ENCODE assay signal across 21 cellular contexts in the genomic region with DNA sequence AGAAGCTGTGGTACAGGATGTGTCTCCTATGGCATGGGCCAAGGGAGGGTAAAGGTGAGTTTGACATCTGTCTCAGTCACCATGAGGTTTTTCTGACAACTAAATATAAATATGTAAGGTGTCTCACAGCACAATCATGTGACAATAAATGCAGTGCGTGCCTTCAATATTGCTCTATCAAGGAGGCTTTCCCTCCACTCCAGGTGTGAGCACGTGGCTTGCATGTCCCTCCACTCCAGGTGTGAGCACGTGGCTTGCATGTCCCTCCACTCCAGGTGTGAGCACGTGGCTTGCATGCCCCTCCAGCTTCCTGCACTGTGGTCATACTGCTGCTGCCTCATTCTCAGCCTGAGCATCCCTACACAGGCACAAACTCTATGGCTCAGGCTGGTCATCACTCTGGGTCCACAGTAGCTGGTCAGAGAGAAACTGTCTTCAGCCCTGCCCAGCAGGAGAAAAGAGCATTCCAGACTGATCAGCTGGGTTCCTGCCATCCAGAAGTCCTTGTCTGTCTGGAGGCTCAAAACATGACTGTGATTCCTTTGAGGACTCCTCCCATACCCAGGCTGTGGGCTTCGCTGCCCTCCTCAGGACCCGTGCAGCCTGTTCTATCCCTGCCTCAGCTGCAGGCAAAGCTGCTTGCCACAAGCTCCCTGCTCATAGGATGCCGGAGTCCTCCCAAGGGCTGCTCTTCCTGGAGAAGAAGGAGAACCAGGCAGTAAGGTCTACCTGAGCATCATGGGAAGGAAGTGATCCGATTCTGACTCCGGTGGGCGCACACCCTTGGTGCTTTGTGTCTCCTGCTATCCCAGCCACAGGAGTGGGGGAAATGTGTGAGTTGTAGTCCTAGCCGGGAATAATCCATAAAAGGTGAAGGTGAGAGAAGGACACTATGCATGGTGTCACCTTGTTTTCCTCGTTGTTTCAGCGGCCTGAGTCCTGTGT. TPM values are rescaled to one million over a fixed set of nuclear protein-coding genes. Genes with fewer than 3 reads are reported as not detected.
DNase-seq lines count a peak whose midpoint lies in the region; ATAC-seq, FAIRE-seq and TF ChIP-seq lines count a peak whose summit lies in the region.
"Had no signal": no experiment of that assay in that cellular context is flagged by ENCODE, and none has a peak within 500 bp of the region (broad histone marks: within the 10 kb centered on the region; RNA-seq: fewer than 3 reads in every experiment).

No MANE protein-coding gene starts in this region.

- H3K36me3 ChIP-seq in HepG2 (replicated peaks in 1 of 2; ENCODE audit: control insufficient read depth in 1 of 2, insufficient read depth in 2 of 2, low read length in 2 of 2): no peaks in the 10 kb centered on the region
- H3K36me3 ChIP-seq in right lobe of liver: no peaks in the 10 kb centered on the region
- no peaks in the 10 kb centered on the region for H3K36me3 ChIP-seq in PC-3 (ENCODE audit: low read depth, low read length)
- no peaks in the 10 kb centered on the region for H3K36me3 ChIP-seq in K562 (ENCODE audit: control insufficient read depth, insufficient read depth, low read length)
- H3K36me3 ChIP-seq in Peyer's patch: no peaks in the 10 kb centered on the region
- H3K36me3 ChIP-seq: tibial nerve had no signal

- H3K4me3 ChIP-seq in HepG2 (replicated peaks in 1 of 3; ENCODE audit: insufficient read depth in 1 of 3, low read depth in 2 of 3, low read length in 3 of 3): no peak overlapping the region
- no peak overlapping the region for H3K4me3 ChIP-seq in right lobe of liver
- no peak overlapping the region for H3K4me3 ChIP-seq in PC-3 (ENCODE audit: low read length)
- no peak overlapping the region for H3K4me3 ChIP-seq in K562
- H3K4me3 ChIP-seq in Peyer's patch: no peak overlapping the region
- H3K4me3 ChIP-seq: PC-9, tibial nerve had no signal

- no peaks in the 10 kb centered on the region for H3K9me3 Mint-ChIP-seq in stimulated activated naive CD8-positive, alpha-beta T cell treated with anti-CD3 and anti-CD28 coated beads, Interleukin-15, amount 100 ng/mL, for 72 hours

- no peak overlapping the region for H3K27ac ChIP-seq in HepG2 (ENCODE audit: extremely low read length, insufficient read depth, low read length)
- no peak overlapping the region for H3K27ac ChIP-seq in right lobe of liver
- peak overlapping the region; percentile 70 for H3K27ac ChIP-seq in PC-3 (ENCODE audit: low read length)
- no peak overlapping the region for H3K27ac ChIP-seq in K562 (ENCODE audit: extremely low read depth, low read depth, low read length)
- no peak overlapping the region for H3K27ac ChIP-seq in Peyer's patch
- H3K27ac ChIP-seq: PC-9, tibial nerve, VCaP had no signal

- H2AFZ ChIP-seq in HepG2 (ENCODE audit: low read length): no peak overlapping the region
- H2AFZ ChIP-seq in PC-3 (ENCODE audit: low read length): peak overlapping the region; percentile 75; the same call in 1 of the 2 replicates
- H2AFZ ChIP-seq in K562 (ENCODE audit: low read depth, low read length): no peak overlapping the region
- H2AFZ ChIP-seq: PC-9 had no signal

- ATAC-seq in HepG2 (no peak), right lobe of liver (no peak), PC-3 (no peak), K562 (no peak), GM21367 (IDR thresholded peaks at IDR 0.05; ENCODE audit: unreplicated experiment) (no peak), HG02610 (IDR thresholded peaks at IDR 0.05; ENCODE audit: unreplicated experiment) (no peak)
- peak; percentile 72 for ATAC-seq in stimulated activated naive CD8-positive, alpha-beta T cell treated with anti-CD3 and anti-CD28 coated beads, Interleukin-15, amount 100 ng/mL, for 72 hours
- ATAC-seq: left ventricle myocardium superior, sciatic nerve had no signal

- DNase-seq in HepG2 (ENCODE audit: low spot score): no peak
- no peak for DNase-seq in right lobe of liver
- DNase-seq in PC-3: no peak
- DNase-seq in K562 (ENCODE audit: extremely low read depth in 1 of 4, low spot score in 3 of 4): no peak
- no peak for DNase-seq in stimulated activated naive CD8-positive, alpha-beta T cell treated with anti-CD3 and anti-CD28 coated beads, Interleukin-15, amount 100 ng/mL, for 72 hours
- DNase-seq in Peyer's patch: no peak
- DNase-seq: AML-193, foreskin melanocyte, left ventricle myocardium superior, MV-4-11, NCI-H2081, NCI-H526 treated with DMSO at 0.1 percent for 48 hours had no signal

- H3K9me1 ChIP-seq in K562 (ENCODE audit: control insufficient read depth, insufficient read depth, low read length): no peaks in the 10 kb centered on the region

- peaks cover 0 to 10% of the 10 kb centered on the region in 2 experiments; a peak in 1 of 5 replicates for H3K27me3 ChIP-seq in HepG2 (ENCODE audit: control insufficient read depth in 1 of 2, insufficient read depth in 2 of 2, low read length in 2 of 2)
- H3K27me3 ChIP-seq in right lobe of liver: no peaks in the 10 kb centered on the region
- no peaks in the 10 kb centered on the region for H3K27me3 ChIP-seq in PC-3 (ENCODE audit: low read length)
- H3K27me3 ChIP-seq in K562 (ENCODE audit: control insufficient read depth in 2 of 2, insufficient read depth in 2 of 2, low read length in 2 of 2): peaks cover 47 to 51% of the 10 kb centered on the region in 2 experiments
- no peaks in the 10 kb centered on the region for H3K27me3 ChIP-seq in Peyer's patch

- H3K9ac ChIP-seq in HepG2 (ENCODE audit: insufficient read depth, low read depth, low read length) (no peak overlapping the region), PC-3 (ENCODE audit: low read length) (no peak overlapping the region), K562 (ENCODE audit: insufficient read depth in 1 of 2, low read depth in 2 of 2, low read length in 2 of 2) (no peak overlapping the region)

- H3F3A ChIP-seq in PC-3 (ENCODE audit: low read length, unreplicated experiment): peaks cover 6% of the 10 kb centered on the region

- peaks cover 13% of the 10 kb centered on the region for H3K4me1 ChIP-seq in HepG2 (ENCODE audit: insufficient read depth, low read length)
- H3K4me1 ChIP-seq in right lobe of liver: no peaks in the 10 kb centered on the region
- peaks cover 18% of the 10 kb centered on the region for H3K4me1 ChIP-seq in PC-3 (ENCODE audit: insufficient read depth, low read length)
- H3K4me1 ChIP-seq in K562 (replicated peaks in 1 of 2; ENCODE audit: control insufficient read depth in 2 of 2, insufficient read depth in 2 of 2, low read length in 2 of 2): no peaks in the 10 kb centered on the region
- peaks cover 0 to 11% (median 2%) of the 10 kb centered on the region in 4 donors for H3K4me1 ChIP-seq in Peyer's patch
- H3K4me1 ChIP-seq: tibial nerve had no signal

- intact Hi-C loops in HepG2 (cut with micrococcal nuclease; ENCODE audit: unreplicated experiment): no loop called here
- intact Hi-C loops in right lobe of liver (cut with DNase I): no loop called here
- intact Hi-C loops in PC-3 (cut with micrococcal nuclease): no loop called here
- intact Hi-C loops in K562 (cut with micrococcal nuclease): loop anchor here (10.0 kb wide), 1 partner anchor 654 kb away; no protein-coding TSS in a partner anchor

- TF ChIP-seq CTCF in HepG2 (CRISPR knock-in tag; IDR thresholded peaks at IDR 0.05) (no peak), right lobe of liver (IDR thresholded peaks at IDR 0.05) (no peak), PC-3 (conservative IDR thresholded peaks at IDR 0.05; ENCODE audit: low read depth, low read length) (no peak), K562 (IDR thresholded peaks at IDR 0.05 in 2 of 3, conservative IDR thresholded peaks at IDR 0.05 in 1 of 3; ENCODE audit: insufficient read depth in 2 of 3, low read depth in 1 of 3, low read length in 3 of 3) (no peak), Peyer's patch (IDR thresholded peaks at IDR 0.05) (no peak)

- 39% methylated on average over 13 of the region's 13 CpGs for WGBS in HepG2 (ENCODE audit: low lambda C conversion rate)
- WGBS in right lobe of liver (ENCODE audit: insufficient coverage, low coverage, low lambda C conversion rate, missing lambda C conversion rate): 51% methylated on average over 10 of the region's 13 CpGs
- 2% methylated on average over 13 of the region's 13 CpGs for WGBS in K562 (ENCODE audit: insufficient coverage, low coverage, missing lambda C conversion rate)

- no peak for TF ChIP-seq RAD21 in HepG2 (CRISPR knock-in tag; IDR thresholded peaks at IDR 0.05)
- TF ChIP-seq RAD21 in K562 (CRISPR knock-in tag; conservative IDR thresholded peaks at IDR 0.05 in 1 of 2, IDR thresholded peaks at IDR 0.05 in 1 of 2): no peak

- peak overlapping the region; percentile 8 to 92 for H3K27ac Mint-ChIP-seq in stimulated activated naive CD8-positive, alpha-beta T cell treated with anti-CD3 and anti-CD28 coated beads, Interleukin-15, amount 100 ng/mL, for 72 hours

- CTCF ChIA-PET in HepG2 (lab: Yijun Ruan, JAX; ENCODE audit: low intra/inter-chr PET ratio, low total read pairs) (no interaction called here), PC-3 (lab: Charles Lee) (interaction anchor here (1.0 kb wide), 1 partner anchor 108 kb away, joined by 3 read pairs; no protein-coding TSS in a partner anchor), K562 (lab: Yijun Ruan, JAX; ENCODE audit: low intra/inter-chr PET ratio) (interaction anchor here (1.5 kb wide), 1 partner anchor 16 kb away, joined by 4 read pairs; no protein-coding TSS in a partner anchor)

- BruUV-seq in HepG2 (replicated peaks; lab: Mats Ljungman, UMichigan) (no TSS peak), PC-3 (replicated peaks; lab: Mats Ljungman, UMichigan) (no TSS peak), K562 (replicated peaks; lab: Mats Ljungman, UMichigan) (no TSS peak)

- no peak for TF ChIP-seq POLR2A in HepG2 (IDR thresholded peaks at IDR 0.05; ENCODE audit: insufficient read depth in 1 of 2, low read depth in 2 of 2, low read length in 2 of 2)
- TF ChIP-seq POLR2A in right lobe of liver (IDR thresholded peaks at IDR 0.05): no peak
- no peak for TF ChIP-seq POLR2A in K562 (conservative IDR thresholded peaks at IDR 0.05)
- TF ChIP-seq POLR2A in Peyer's patch (IDR thresholded peaks at IDR 0.05): no peak

- in situ Hi-C loops in HepG2 (cut with HindIII; ENCODE audit: extremely low pct_ligation_motif_present, low pct_unique_long_range_greater_than_20kb): loop anchor here (25.0 kb wide), 1 partner anchor 126 kb away; no protein-coding TSS in a partner anchor
- in situ Hi-C loops in K562 (cut with MboI): no loop called here

- H4K20me1 ChIP-seq in HepG2 (ENCODE audit: insufficient read depth, low read length) (no peaks in the 10 kb centered on the region), PC-3 (ENCODE audit: low read length) (no peaks in the 10 kb centered on the region), K562 (replicated peaks; ENCODE audit: control insufficient read depth, insufficient read depth, low read length) (peaks cover 15% of the 10 kb centered on the region)

- H3K4me1 Mint-ChIP-seq in stimulated activated naive CD8-positive, alpha-beta T cell treated with anti-CD3 and anti-CD28 coated beads, Interleukin-15, amount 100 ng/mL, for 72 hours: peaks cover 48% of the 10 kb centered on the region

- peak overlapping the region in 1 of 2 donors; percentile 66 for H3K4me3 Mint-ChIP-seq in stimulated activated naive CD8-positive, alpha-beta T cell treated with anti-CD3 and anti-CD28 coated beads, Interleukin-15, amount 100 ng/mL, for 72 hours

- H3K9me2 ChIP-seq in PC-3 (replicated peaks; ENCODE audit: low read length): no peaks in the 10 kb centered on the region

- FAIRE-seq in HepG2 (lab: Jason Lieb, UNC) (no peak), K562 (lab: Jason Lieb, UNC) (no peak)
- FAIRE-seq: colon had no signal

- no peaks in the 10 kb centered on the region for H3K27me3 Mint-ChIP-seq in stimulated activated naive CD8-positive, alpha-beta T cell treated with anti-CD3 and anti-CD28 coated beads, Interleukin-15, amount 100 ng/mL, for 72 hours

- H3K4me2 ChIP-seq in HepG2 (ENCODE audit: low read depth, low read length) (no peak overlapping the region), PC-3 (ENCODE audit: low read length) (peak overlapping the region; percentile 21; the same call in 1 of the 2 replicates), K562 (ENCODE audit: insufficient read depth, low read length) (no peak overlapping the region)
- H3K4me2 ChIP-seq: PC-9 had no signal

- POLR2A ChIA-PET in HepG2 (lab: Yijun Ruan, JAX) (no interaction called here), PC-3 (lab: Charles Lee; ENCODE audit: unreplicated experiment) (no interaction called here), K562 (lab: Yijun Ruan, JAX) (interaction anchor here (0.7 to 2.1 kb wide), 4 partner anchors 10 to 309 kb away, joined by 3 to 8 read pairs (median 4); no protein-coding TSS in a partner anchor)

- H3K79me2 ChIP-seq in HepG2 (ENCODE audit: insufficient read depth, low read length) (no peaks in the 10 kb centered on the region), PC-3 (ENCODE audit: low read length) (no peaks in the 10 kb centered on the region), K562 (ENCODE audit: control insufficient read depth, insufficient read depth, low read length) (no peaks in the 10 kb centered on the region)

- no peaks in the 10 kb centered on the region for H3K9me3 ChIP-seq in HepG2 (ENCODE audit: low read length)
- no peaks in the 10 kb centered on the region for H3K9me3 ChIP-seq in right lobe of liver
- no peaks in the 10 kb centered on the region for H3K9me3 ChIP-seq in PC-3 (ENCODE audit: low read length)
- H3K9me3 ChIP-seq in K562 (replicated peaks; ENCODE audit: control insufficient read depth, insufficient read depth, low read depth, low read length): no peaks in the 10 kb centered on the region
- H3K9me3 ChIP-seq in Peyer's patch: no peaks in the 10 kb centered on the region
- H3K9me3 ChIP-seq: tibial nerve had no signal

- no peak for TF ChIP-seq EP300 in HepG2 (IDR thresholded peaks at IDR 0.05; ENCODE audit: low read depth in 2 of 2, low read length in 2 of 2)
- no peak for TF ChIP-seq EP300 in HepG2 (CRISPR knock-in tag; IDR thresholded peaks at IDR 0.05; ENCODE audit: borderline replicate concordance)
- TF ChIP-seq EP300 in K562 (IDR thresholded peaks at IDR 0.05; ENCODE audit: low read length): no peak

RNA-seq across cellular contexts. Expression of a gene that starts 33.4 kb away (rescaled TPM):
- not detected in 2 replicates for total RNA-seq in HepG2 (2016; rRNA removed; fragmentation: Illumina TruSeq; extraction: Trizol)
- total RNA-seq in HepG2 (2016; cell fraction: cytosol; rRNA removed; fragmentation: Illumina TruSeq; extraction: Trizol; ENCODE audit: low read depth): not detected in 2 replicates
- not detected in 2 replicates for total RNA-seq in HepG2 (2016; cell fraction: insoluble cytoplasmic fraction; rRNA removed; fragmentation: Illumina TruSeq; extraction: Trizol)
- not detected in 2 replicates for total RNA-seq in HepG2 (2016; cell fraction: membrane; rRNA removed; fragmentation: Illumina TruSeq; extraction: Trizol)
- not detected in 2 replicates for total RNA-seq in HepG2 (2016; cell fraction: nucleus; rRNA removed; fragmentation: Illumina TruSeq; extraction: Trizol)
- polyA plus RNA-seq in HepG2 (2011; rRNA removed): not detected in 2 replicates
- polyA plus RNA-seq in HepG2 (2011; cell fraction: cytosol; rRNA removed): not detected in 2 replicates
- polyA plus RNA-seq in HepG2 (2011; cell fraction: nucleus; rRNA removed): not detected in 2 replicates
- not detected in 2 replicates for polyA plus RNA-seq in HepG2 (2012)
- not detected in 2 replicates for polyA plus RNA-seq in HepG2 (2016; cell fraction: cytosol; fragmentation: Illumina TruSeq; extraction: Trizol; ENCODE audit: low read depth)
- not detected in 2 replicates for polyA plus RNA-seq in HepG2 (2016; cell fraction: insoluble cytoplasmic fraction; fragmentation: Illumina TruSeq; extraction: Trizol; ENCODE audit: low read depth)
- not detected in 2 replicates for polyA plus RNA-seq in HepG2 (2016; cell fraction: membrane; fragmentation: Illumina TruSeq; extraction: Trizol; ENCODE audit: low read depth)
- polyA plus RNA-seq in HepG2 (2016; cell fraction: nucleus; fragmentation: Illumina TruSeq; extraction: Trizol; ENCODE audit: insufficient read depth, low read depth): not detected in 2 replicates
- not detected in 2 replicates for polyA minus RNA-seq in HepG2 (2011; rRNA and poly(A)+ RNA removed; ENCODE audit: low replicate concordance)
- polyA minus RNA-seq in HepG2 (2011; cell fraction: cytosol; rRNA and poly(A)+ RNA removed): not detected in 2 replicates
- not detected in 2 replicates for polyA minus RNA-seq in HepG2 (2011; cell fraction: nucleus; rRNA and poly(A)+ RNA removed)
- total RNA-seq in right lobe of liver: not detected
- total RNA-seq in PC-3 (2014; rRNA removed): not detected in 2 replicates
- not detected in 2 replicates for total RNA-seq in K562 (2011; cell fraction: chromatin; rRNA removed; ENCODE audit: low replicate concordance)
- not detected in 2 replicates for total RNA-seq in K562 (2011; cell fraction: nucleolus; rRNA removed)
- total RNA-seq in K562 (2011; cell fraction: nucleoplasm; rRNA removed): not detected in 2 replicates
- total RNA-seq in K562 (2014; rRNA removed): not detected in 2 replicates
- total RNA-seq in K562 (2014; rRNA removed; fragmentation: Illumina TruSeq; extraction: Trizol): not detected in 2 replicates
- total RNA-seq in K562 (2015; rRNA removed; fragmentation: Illumina TruSeq; extraction: Trizol): not detected in 2 replicates
- total RNA-seq in K562 (2021): not detected in 2 replicates
- not detected in 2 replicates for polyA plus RNA-seq in K562 (2011; rRNA removed)
- polyA plus RNA-seq in K562 (2011; cell fraction: cytosol; rRNA removed): not detected in 2 replicates
- polyA plus RNA-seq in K562 (2011; cell fraction: nucleus; rRNA removed): not detected in 2 replicates
- not detected in 2 replicates for polyA plus RNA-seq in K562 (2012)
- polyA plus RNA-seq in K562 (2014; fragmentation: Illumina TruSeq; extraction: Trizol): not detected in 2 replicates
- polyA plus RNA-seq in K562 (2014; fragmentation: Nextera tagmentation; extraction: Ambion mirVana): not detected
- polyA plus RNA-seq in K562 (2014; rRNA removed): not detected in 2 replicates
- not detected in 2 replicates for polyA minus RNA-seq in K562 (2011; rRNA and poly(A)+ RNA removed)
- polyA minus RNA-seq in K562 (2011; cell fraction: cytosol; rRNA and poly(A)+ RNA removed): not detected in 2 replicates
- not detected in 2 replicates for polyA minus RNA-seq in K562 (2011; cell fraction: nucleus; rRNA and poly(A)+ RNA removed)
- not detected for total RNA-seq in Peyer's patch
- total RNA-seq: endothelial cell of umbilical vein, left ventricle myocardium superior, osteocyte, PC-9, sciatic nerve, tibial nerve had no signal
- polyA plus RNA-seq: endothelial cell of umbilical vein had no signal
